9 cellular contexts compared by ENCODE assay signal in genomic region chr4:121726642-121727268, GRCh38. TPM values are rescaled to one million over a fixed set of nuclear protein-coding genes. Genes with fewer than 3 reads are reported as not detected.
DNase-seq lines count a peak whose midpoint lies in the region; ATAC-seq, FAIRE-seq and TF ChIP-seq lines count a peak whose summit lies in the region.
"Had no signal": no experiment of that assay in that cellular context is flagged by ENCODE, and none has a peak within 500 bp of the region (broad histone marks: within the 10 kb centered on the region; RNA-seq: fewer than 3 reads in every experiment).

No MANE protein-coding gene starts in this region.

- H3K27ac Mint-ChIP-seq in T-helper 17 cell = no peak overlapping the region
- no peak overlapping the region for H3K27ac Mint-ChIP-seq in osteocyte (ENCODE audit: unreplicated experiment)

- no peak for TF ChIP-seq POLR2A in H54 (IDR thresholded peaks at IDR 0.05; ENCODE audit: low read depth, low read length)

- H3K27me3 Mint-ChIP-seq in T-helper 17 cell (peaks cover 9% of the 10 kb centered on the region), osteocyte (ENCODE audit: unreplicated experiment) (no peaks in the 10 kb centered on the region)

- no peaks in the 10 kb centered on the region for H3K9me3 ChIP-seq in T-helper 17 cell (ENCODE audit: control insufficient read depth, low read length, poor library complexity, severe bottlenecking)

- H3K9me3 Mint-ChIP-seq in osteocyte (ENCODE audit: unreplicated experiment) = no peaks in the 10 kb centered on the region

- peak; percentile 91 for ATAC-seq in T-helper 17 cell

- peak; percentile 45 for FAIRE-seq in H54 (lab: Jason Lieb, UNC)

- H3K36me3 Mint-ChIP-seq in T-helper 17 cell (ENCODE audit: low read depth) = no peaks in the 10 kb centered on the region
- no peaks in the 10 kb centered on the region for H3K36me3 Mint-ChIP-seq in osteocyte (ENCODE audit: unreplicated experiment)

- H3K4me1 Mint-ChIP-seq in T-helper 17 cell (peaks cover 2% of the 10 kb centered on the region), osteocyte (ENCODE audit: unreplicated experiment) (peaks cover 6% of the 10 kb centered on the region)

- TF ChIP-seq CTCF in AG09319 (IDR thresholded peaks at IDR 0.05; ENCODE audit: low read depth, low read length) = peak; percentile 69
- TF ChIP-seq CTCF in osteocyte (IDR thresholded peaks at IDR 0.05) = peak; percentile 75

- H3K4me3 Mint-ChIP-seq in T-helper 17 cell = no peak overlapping the region
- H3K4me3 Mint-ChIP-seq in osteocyte (ENCODE audit: unreplicated experiment) = no peak overlapping the region

- DNase-seq in AG09319 (ENCODE audit: extremely low read depth, low read depth) = no peak
- peak; percentile 53 for DNase-seq in GM04504 (ENCODE audit: low read depth)
- DNase-seq in H54 (ENCODE audit: insufficient read length, low spot score) = no peak
- DNase-seq in Kasumi-1 (lab: John Stamatoyannopoulos, UW) = peak; percentile 67 to 82
- no peak for DNase-seq in T-helper 17 cell
- DNase-seq in fibroblast of peridontal ligament (ENCODE audit: extremely low read depth) = peak; percentile 85
- no peak for DNase-seq in osteocyte (ENCODE audit: extremely low spot score, unreplicated experiment)
- no peak for DNase-seq in NK-92 treated with Interleukin-12 subunit alpha and Interleukin-12 subunit beta, amount 100 ng/mL, for 24 hours (lab: John Stamatoyannopoulos, UW)

RNA-seq across cellular contexts. Expression of gene ANXA5, which starts 30.0 kb away (rescaled TPM):
- total RNA-seq in T-helper 17 cell = 100 to 1,000 TPM; 103 to 108 TPM
- total RNA-seq in osteocyte = 477 and 488 TPM in 2 replicates

RNA-seq across cellular contexts. Expression of gene SMIM43, which starts 38.2 kb away (rescaled TPM):
- not detected for total RNA-seq in T-helper 17 cell
- total RNA-seq in osteocyte = not detected in 2 replicates
- total RNA-seq: T-helper 2 cell treated with Interferon-gamma antibody and Interleukin-4, amounts not matched to agents 100 ng/mL and 5 ng/mL, for 36 hours had no signal

Comparison
In these comparisons a context has a peak if more than half of its experiments do, and no peak if none do; other contexts are left out.
1. DNase-seq: peak in GM04504 (single experiment), Kasumi-1 (2 of 2) and fibroblast of peridontal ligament (single experiment); none in AG09319 (single experiment), H54 (single experiment), T-helper 17 cell (0 of 3), osteocyte (single experiment) and NK-92 treated with Interleukin-12 subunit alpha and Interleukin-12 subunit beta, amount 100 ng/mL, for 24 hours (single experiment).